In the genomic region with DNA sequence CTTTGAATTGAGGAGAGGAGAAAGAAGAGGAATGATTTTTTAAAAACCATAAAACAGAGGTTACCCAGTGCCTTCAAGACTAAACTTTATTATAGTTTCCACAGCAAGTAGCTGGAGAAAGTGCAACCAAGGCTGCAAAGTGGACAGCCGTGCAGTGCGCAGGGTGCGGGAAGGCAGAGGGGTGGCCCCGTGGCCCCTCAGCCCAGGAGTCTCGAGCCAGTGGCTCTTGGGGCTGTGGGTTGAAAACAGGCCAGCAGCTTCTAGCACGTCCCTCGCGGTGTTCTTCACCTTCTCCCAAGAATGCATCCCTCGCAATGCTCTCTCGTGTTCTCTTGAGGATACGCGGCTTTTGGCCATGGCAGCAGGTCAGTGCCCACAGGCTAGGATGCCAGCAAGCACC, we compare ENCODE assay signal across 25 cellular contexts. TPM values are rescaled to one million over a fixed set of nuclear protein-coding genes. Genes with fewer than 3 reads are reported as not detected.
A peak's percentile ranks its signal among the peaks of the same experiment; 100 is the strongest.
DNase-seq lines count a peak whose midpoint lies in the region; ATAC-seq and TF ChIP-seq lines count a peak whose summit lies in the region.
"Had no signal": no experiment of that assay in that cellular context is flagged by ENCODE, and none has a peak within 500 bp of the region (broad histone marks: within the 10 kb centered on the region; RNA-seq: fewer than 3 reads in every experiment).

No MANE protein-coding gene starts in this region.

- no CpG with 5 or more reads among the region's 12 CpGs for WGBS in trophoblast cell (ENCODE audit: extremely low coverage, insufficient coverage, insufficient read length)

- H3K9me3 ChIP-seq in trophoblast cell (ENCODE audit: insufficient read depth, low read depth, low read length), result peaks cover 5% of the 10 kb centered on the region
- H3K9me3 ChIP-seq: A549, BE2C, HAP-1 had no signal

- peak overlapping the region; percentile 44 for H3K27ac Mint-ChIP-seq in activated T-cell treated with anti-CD3 and anti-CD28 coated beads, Interleukin-2, amount 50 U/mL, for 72 hours
- H3K27ac Mint-ChIP-seq in effector memory CD8-positive, alpha-beta T cell, result peak overlapping the region; percentile 13 to 91
- peak overlapping the region; percentile 64 for H3K27ac Mint-ChIP-seq in neural crest cell (ENCODE audit: unreplicated experiment)
- H3K27ac Mint-ChIP-seq: CD14-positive monocyte, GM23338, HFFc6 had no signal

- no peak overlapping the region for H3K4me3 Mint-ChIP-seq in activated T-cell treated with anti-CD3 and anti-CD28 coated beads, Interleukin-2, amount 50 U/mL, for 72 hours
- no peak overlapping the region for H3K4me3 Mint-ChIP-seq in effector memory CD8-positive, alpha-beta T cell
- peak overlapping the region; percentile 24 for H3K4me3 Mint-ChIP-seq in neural crest cell
- H3K4me3 Mint-ChIP-seq: CD14-positive monocyte; CD4-positive, alpha-beta T cell; GM23338; HFFc6 had no signal

- H3K27ac ChIP-seq in trophoblast cell (ENCODE audit: low read depth, low read length), result no peak overlapping the region
- H3K27ac ChIP-seq: A549; BLaER1 treated with 17β-estradiol and CSF1 and Interleukin-3, amounts not matched to agents 10 nM and 100 nM had no signal

- no peak for ATAC-seq in activated T-cell treated with anti-CD3 and anti-CD28 coated beads, Interleukin-2, amount 50 U/mL, for 72 hours (replicated peaks in 1 of 2)
- no peak for ATAC-seq in effector memory CD8-positive, alpha-beta T cell (replicated peaks)
- ATAC-seq in HG02763 (IDR thresholded peaks at IDR 0.05; ENCODE audit: unreplicated experiment), result no peak
- ATAC-seq: A549, GM12878, GM23338 had no signal

- no peaks in the 10 kb centered on the region for H3K27me3 ChIP-seq in trophoblast cell (ENCODE audit: insufficient read depth, low read length)
- H3K27me3 ChIP-seq: BE2C; BLaER1 treated with 17β-estradiol and CSF1 and Interleukin-3, amounts not matched to agents 10 nM and 100 nM had no signal

- H3K4me2 ChIP-seq in trophoblast cell (ENCODE audit: low read length), result no peak overlapping the region
- H3K4me2 ChIP-seq: A549; BLaER1 treated with 17β-estradiol and CSF1 and Interleukin-3, amounts not matched to agents 10 nM and 100 nM; GM23338 had no signal

- H2BK120ac ChIP-seq in trophoblast cell (ENCODE audit: insufficient read depth, low read length, poor library complexity), result no peak overlapping the region

- no peak overlapping the region for H3K4ac ChIP-seq in trophoblast cell (ENCODE audit: low read depth, low read length)

- H3K9ac ChIP-seq in trophoblast cell (ENCODE audit: low read length), result no peak overlapping the region
- H3K9ac ChIP-seq: BLaER1 treated with 17β-estradiol and CSF1 and Interleukin-3, amounts not matched to agents 10 nM and 100 nM had no signal

- H3K4me1 Mint-ChIP-seq in activated T-cell treated with anti-CD3 and anti-CD28 coated beads, Interleukin-2, amount 50 U/mL, for 72 hours (ENCODE audit: low read depth), result peaks cover 24% of the 10 kb centered on the region
- H3K4me1 Mint-ChIP-seq in effector memory CD8-positive, alpha-beta T cell (ENCODE audit: low read depth in 2 of 2), result peaks cover 20 to 26% of the 10 kb centered on the region in 2 donors
- H3K4me1 Mint-ChIP-seq in neural crest cell, result peaks cover 72% of the 10 kb centered on the region
- H3K4me1 Mint-ChIP-seq: CD14-positive monocyte had no signal

- no peak overlapping the region for H2AFZ ChIP-seq in trophoblast cell (ENCODE audit: insufficient read depth, low read length, poor library complexity)
- H2AFZ ChIP-seq: GM23338 had no signal

- H3K23ac ChIP-seq in trophoblast cell (ENCODE audit: low read length), result no peak overlapping the region

- intact Hi-C loops in cardiac septum (cut with DNase I), result no loop called here

- H3K27me3 Mint-ChIP-seq in activated T-cell treated with anti-CD3 and anti-CD28 coated beads, Interleukin-2, amount 50 U/mL, for 72 hours (ENCODE audit: low read depth), result peaks cover 8% of the 10 kb centered on the region
- H3K27me3 Mint-ChIP-seq in effector memory CD8-positive, alpha-beta T cell, result peaks cover 8 to 13% of the 10 kb centered on the region in 2 donors
- no peaks in the 10 kb centered on the region for H3K27me3 Mint-ChIP-seq in neural crest cell (ENCODE audit: low read depth)

- no peak overlapping the region for H4K12ac ChIP-seq in trophoblast cell (ENCODE audit: low read depth, low read length)

- no peak overlapping the region for H4K91ac ChIP-seq in trophoblast cell (ENCODE audit: low read depth, low read length)

- H2AK5ac ChIP-seq in trophoblast cell (ENCODE audit: low read length), result peak overlapping the region; percentile 49

- no peaks in the 10 kb centered on the region for H3K79me2 ChIP-seq in trophoblast cell (ENCODE audit: control insufficient read depth, insufficient read depth, low read length, poor library complexity)

- peaks cover 2 to 4% of the 10 kb centered on the region in 2 donors for H3K36me3 Mint-ChIP-seq in activated T-cell treated with anti-CD3 and anti-CD28 coated beads, Interleukin-2, amount 50 U/mL, for 72 hours (ENCODE audit: insufficient read depth in 2 of 2)
- H3K36me3 Mint-ChIP-seq in effector memory CD8-positive, alpha-beta T cell (ENCODE audit: insufficient read depth), result no peaks in the 10 kb centered on the region
- H3K36me3 Mint-ChIP-seq in neural crest cell (ENCODE audit: low read depth), result peaks cover 4% of the 10 kb centered on the region
- H3K36me3 Mint-ChIP-seq: CD14-positive monocyte had no signal

- H3K36me3 ChIP-seq in trophoblast cell (ENCODE audit: control insufficient read depth in 1 of 2, insufficient read depth in 2 of 2, low read length in 2 of 2), result no peaks in the 10 kb centered on the region
- H3K36me3 ChIP-seq: BE2C; BLaER1 treated with 17β-estradiol and CSF1 and Interleukin-3, amounts not matched to agents 10 nM and 100 nM; HAP-1 had no signal

- no peak overlapping the region for H3K18ac ChIP-seq in trophoblast cell (ENCODE audit: low read length)

- peaks cover 3% of the 10 kb centered on the region for H3K79me1 ChIP-seq in trophoblast cell (ENCODE audit: low read length)

- no peak overlapping the region for H3K4me3 ChIP-seq in trophoblast cell (ENCODE audit: low read depth, low read length)
- H3K4me3 ChIP-seq: A549; BLaER1 treated with 17β-estradiol and CSF1 and Interleukin-3, amounts not matched to agents 10 nM and 100 nM; GM12878; GM23338; HAP-1 had no signal

- no peak overlapping the region for H2BK12ac ChIP-seq in trophoblast cell (ENCODE audit: low read length)

- DNase-seq in activated T-cell treated with anti-CD3 and anti-CD28 coated beads, Interleukin-2, amount 50 U/mL, for 72 hours, result no peak
- DNase-seq in activated T-cell treated with anti-CD3 and anti-CD28 coated beads, Interleukin-2, amount 50 U/mL, for 1 hour, result no peak
- DNase-seq in effector memory CD8-positive, alpha-beta T cell, result no peak
- DNase-seq in neural crest cell (ENCODE audit: low read depth, low spot score), result no peak
- no peak for DNase-seq in trophoblast cell
- DNase-seq in epidermal melanocyte (ENCODE audit: insufficient read length, low spot score), result no peak
- DNase-seq in cardiac septum (ENCODE audit: low spot score), result no peak
- DNase-seq: 8988T; ACHN; AML-193; BE2C; CD4-positive, alpha-beta T cell; CD8-positive, alpha-beta memory T cell; DMS 273 treated with DMSO at 0.1 percent for 48 hours; DMS79; EL; GDM1; HFFc6 had no signal

- no peak for TF ChIP-seq CTCF in neural crest cell (conservative IDR thresholded peaks at IDR 0.05)

- H3K14ac ChIP-seq in trophoblast cell (ENCODE audit: low read length), result no peak overlapping the region

- H4K8ac ChIP-seq in trophoblast cell (ENCODE audit: low read depth, low read length), result no peak overlapping the region

- H2BK5ac ChIP-seq in trophoblast cell (ENCODE audit: low read depth, low read length, poor library complexity), result no peak overlapping the region

- peaks cover 9 to 13% of the 10 kb centered on the region in 2 experiments for H3K4me1 ChIP-seq in trophoblast cell (ENCODE audit: control insufficient read depth in 1 of 2, insufficient read depth in 2 of 2, low read length in 2 of 2)
- H3K4me1 ChIP-seq: A549, BE2C, HAP-1 had no signal

- H3K9me3 Mint-ChIP-seq in activated T-cell treated with anti-CD3 and anti-CD28 coated beads, Interleukin-2, amount 50 U/mL, for 72 hours, result peaks cover 6% of the 10 kb centered on the region in 2 donors
- peaks cover 0 to 9% of the 10 kb centered on the region in 2 donors for H3K9me3 Mint-ChIP-seq in effector memory CD8-positive, alpha-beta T cell
- H3K9me3 Mint-ChIP-seq in neural crest cell, result no peaks in the 10 kb centered on the region
- H3K9me3 Mint-ChIP-seq: CD4-positive, alpha-beta T cell; CD8-positive, alpha-beta memory T cell; GM23338 had no signal

RNA-seq across cellular contexts. Expression of a gene that starts 28.5 kb away (rescaled TPM):
- total RNA-seq in activated T-cell treated with anti-CD3 and anti-CD28 coated beads, Interleukin-2, amount 50 U/mL, for 72 hours, result under 1 TPM; 0.36 to 0.60 TPM
- total RNA-seq in neural crest cell, result 0.63 and 0.82 TPM in 2 replicates
- polyA plus RNA-seq in trophoblast cell (2013), result 0.74 and 0.75 TPM in 2 replicates
- 2.7 TPM for total RNA-seq in cardiac septum
- total RNA-seq: CD4-positive, alpha-beta T cell; CD8-positive, alpha-beta memory T cell; GM12878; HFFc6 had no signal
- polyA plus RNA-seq: A549; CD14-positive monocyte; CD8-positive, alpha-beta memory T cell had no signal

RNA-seq across cellular contexts. Expression of a gene that starts 51.6 kb away (rescaled TPM):
- total RNA-seq in activated T-cell treated with anti-CD3 and anti-CD28 coated beads, Interleukin-2, amount 50 U/mL, for 72 hours, result 100 to 1,000 TPM; 141 to 163 TPM
- total RNA-seq in neural crest cell, result 133 and 144 TPM in 2 replicates
- 126 TPM in 2 replicates for polyA plus RNA-seq in trophoblast cell (2013)
- total RNA-seq in cardiac septum, result 64.6 TPM

RNA-seq across cellular contexts. Expression of a gene that starts 52.5 kb away (rescaled TPM):
- 10 to 100 TPM; 31.6 to 37.8 TPM for total RNA-seq in activated T-cell treated with anti-CD3 and anti-CD28 coated beads, Interleukin-2, amount 50 U/mL, for 72 hours
- total RNA-seq in neural crest cell, result 30.8 and 31.8 TPM in 2 replicates
- polyA plus RNA-seq in trophoblast cell (2013), result 43.4 and 44.4 TPM in 2 replicates
- 12.9 TPM for total RNA-seq in cardiac septum
